28 cellular contexts compared by ENCODE assay signal in the genomic region with DNA sequence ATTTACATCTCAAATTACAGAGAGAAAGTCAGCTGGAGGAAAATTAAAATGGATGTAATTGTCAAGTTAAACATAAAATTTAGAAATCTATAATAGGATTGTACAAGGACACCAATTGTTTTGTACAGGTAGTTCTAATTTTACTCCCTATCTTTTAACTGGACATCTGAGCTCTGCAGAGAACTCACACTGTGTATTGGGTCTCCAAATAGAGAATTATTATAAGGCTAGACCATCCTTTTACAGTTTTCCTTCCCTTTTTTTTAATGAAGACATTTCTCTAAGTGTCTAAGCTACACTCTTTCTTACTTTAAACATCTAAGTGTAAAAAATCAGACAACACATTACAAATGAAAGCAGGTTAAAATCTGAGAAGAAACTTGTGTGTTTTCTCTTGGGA.
"Had no signal": no experiment of that assay in that cellular context is flagged by ENCODE, and none has a peak within 500 bp of the region (broad histone marks: within the 10 kb centered on the region; RNA-seq: fewer than 3 reads in every experiment).

No MANE protein-coding gene starts in this region.

- H3K9me3 ChIP-seq: colonic mucosa, gastrocnemius medialis had no signal

- H3K4me2 ChIP-seq: hepatocyte had no signal

- FAIRE-seq: endometrium, endothelial cell of umbilical vein, frontal cortex had no signal

- H3K79me2 ChIP-seq: hepatocyte had no signal

- H3K27ac ChIP-seq: colonic mucosa, coronary artery, dorsolateral prefrontal cortex, epithelial cell of prostate, esophagus muscularis mucosa, esophagus squamous epithelium, foreskin keratinocyte, gastrocnemius medialis, gastroesophageal sphincter, heart left ventricle, heart right ventricle, hepatocyte had no signal

- H2AFZ ChIP-seq: hepatocyte had no signal

- H3K27ac Mint-ChIP-seq: dendritic cell treated with granulocyte-macrophage colony-stimulating factor and Interleukin-4, amounts not matched to agents 40 ng/mL and 50 ng/mL, for 4 days; effector memory CD8-positive, alpha-beta T cell had no signal

- H3K36me3 ChIP-seq: colonic mucosa, esophagus muscularis mucosa, esophagus squamous epithelium, gastrocnemius medialis, gastroesophageal sphincter, heart left ventricle, heart right ventricle had no signal

- H3K27me3 ChIP-seq: colonic mucosa, esophagus muscularis mucosa, esophagus squamous epithelium, foreskin keratinocyte, gastrocnemius medialis, gastroesophageal sphincter, heart left ventricle, heart right ventricle, hepatocyte had no signal

- DNase-seq: colonic mucosa; cortex of kidney; dermis blood vessel endothelial cell; dorsolateral prefrontal cortex; effector CD4-positive, alpha-beta T cell; effector CD8-positive, alpha-beta T cell; effector memory CD4-positive, alpha-beta T cell; effector memory CD8-positive, alpha-beta T cell; erythroblast; esophagus squamous epithelium; foreskin fibroblast; foreskin keratinocyte; foreskin melanocyte; gastrocnemius medialis; glutamatergic neuron; head of caudate nucleus; heart left ventricle; heart right ventricle had no signal

- ATAC-seq: effector memory CD8-positive, alpha-beta T cell; esophagus mucosa; foreskin keratinocyte; gastrocnemius medialis; gastroesophageal sphincter; heart left ventricle; heart right ventricle had no signal

- H3K4me1 ChIP-seq: colonic mucosa, esophagus muscularis mucosa, esophagus squamous epithelium, foreskin keratinocyte, gastrocnemius medialis, gastroesophageal sphincter, heart right ventricle had no signal

- H3K27me3 Mint-ChIP-seq: dendritic cell treated with granulocyte-macrophage colony-stimulating factor and Interleukin-4, amounts not matched to agents 40 ng/mL and 50 ng/mL, for 4 days; effector memory CD8-positive, alpha-beta T cell had no signal

- H3K4me3 Mint-ChIP-seq: dendritic cell treated with granulocyte-macrophage colony-stimulating factor and Interleukin-4, amounts not matched to agents 40 ng/mL and 50 ng/mL, for 4 days; effector memory CD8-positive, alpha-beta T cell had no signal

- H3K4me3 ChIP-seq: colonic mucosa, coronary artery, dorsolateral prefrontal cortex, esophagus muscularis mucosa, esophagus squamous epithelium, gastrocnemius medialis, gastroesophageal sphincter, heart left ventricle, heart right ventricle, hepatocyte had no signal
